ENCODE assay signal across 13 cellular contexts in genomic region chr14:28763914-28764848, GRCh38. TPM values are rescaled to one million over a fixed set of nuclear protein-coding genes. Genes with fewer than 3 reads are reported as not detected.
A peak's percentile ranks its signal among the peaks of the same experiment; 100 is the strongest.
DNase-seq lines count a peak whose midpoint lies in the region; ATAC-seq and TF ChIP-seq lines count a peak whose summit lies in the region.
"Had no signal": no experiment of that assay in that cellular context is flagged by ENCODE, and none has a peak within 500 bp of the region (broad histone marks: within the 10 kb centered on the region; RNA-seq: fewer than 3 reads in every experiment).

No MANE protein-coding gene starts in this region.

- H3K27me3 Mint-ChIP-seq in endodermal cell (ENCODE audit: insufficient read depth) = peaks cover 94% of the 10 kb centered on the region
- H3K27me3 Mint-ChIP-seq in activated T-cell treated with anti-CD3 and anti-CD28 coated beads, Interleukin-2, amount 50 U/mL, for 4 hours (ENCODE audit: low read depth) = peaks cover 77% of the 10 kb centered on the region
- H3K27me3 Mint-ChIP-seq in immature natural killer cell (ENCODE audit: low read depth in 3 of 3) = peaks cover 19 to 34% (median 24%) of the 10 kb centered on the region in 3 donors

- WGBS in HUES64 = 3% methylated on average over 15 of the region's 16 CpGs
- 0 to 5% methylated on average over 5 to 15 of the region's 16 CpGs for WGBS in endodermal cell (ENCODE audit: insufficient coverage in 1 of 2, insufficient read length in 1 of 2), 2 experiments

- ATAC-seq in activated T-cell treated with anti-CD3 and anti-CD28 coated beads, Interleukin-2, amount 50 U/mL, for 4 hours = no peak
- ATAC-seq: left lung had no signal

- H3K27ac Mint-ChIP-seq in endodermal cell (no peak overlapping the region), immature natural killer cell (no peak overlapping the region)

- H3K4me1 Mint-ChIP-seq in endodermal cell = peaks cover 39% of the 10 kb centered on the region
- H3K4me1 Mint-ChIP-seq in activated T-cell treated with anti-CD3 and anti-CD28 coated beads, Interleukin-2, amount 50 U/mL, for 4 hours (ENCODE audit: low read depth) = peaks cover 7% of the 10 kb centered on the region
- H3K4me1 Mint-ChIP-seq in immature natural killer cell = peaks cover 4 to 11% of the 10 kb centered on the region in 2 donors

- H3K4me3 ChIP-seq in HUES64 (ENCODE audit: low read length) (peak overlapping the region; percentile 53; the same call in 1 of the 2 replicates), endodermal cell (ENCODE audit: low read length) (peak overlapping the region; percentile 21)
- H3K4me3 ChIP-seq: left lung, vagina had no signal

- H3K4me1 ChIP-seq in HUES64 (ENCODE audit: insufficient read depth, low read length) (peaks cover 20% of the 10 kb centered on the region), endodermal cell (ENCODE audit: control insufficient read depth, insufficient read depth, low read length) (peaks cover 3% of the 10 kb centered on the region)

- TF ChIP-seq CTCF in endodermal cell (conservative IDR thresholded peaks at IDR 0.05) = no peak

- no peaks in the 10 kb centered on the region for H3K36me3 Mint-ChIP-seq in endodermal cell (ENCODE audit: low read depth)
- peaks cover 2% of the 10 kb centered on the region for H3K36me3 Mint-ChIP-seq in activated T-cell treated with anti-CD3 and anti-CD28 coated beads, Interleukin-2, amount 50 U/mL, for 4 hours (ENCODE audit: insufficient read depth)
- peaks cover 4 to 7% (median 7%) of the 10 kb centered on the region in 3 donors for H3K36me3 Mint-ChIP-seq in immature natural killer cell

- H3K9ac ChIP-seq in HUES64 (ENCODE audit: low read depth, low read length) (no peak overlapping the region), endodermal cell (ENCODE audit: extremely low read depth, low read length, poor library complexity, severe bottlenecking) (no peak overlapping the region)

- H3K9me3 ChIP-seq in HUES64 (ENCODE audit: insufficient read depth, low read depth, low read length) (no peaks in the 10 kb centered on the region), endodermal cell (ENCODE audit: control insufficient read depth, low read length) (no peaks in the 10 kb centered on the region)
- H3K9me3 ChIP-seq: left lung, vagina had no signal

- no peaks in the 10 kb centered on the region for H3K36me3 ChIP-seq in HUES64 (ENCODE audit: insufficient read depth, low read length)
- H3K36me3 ChIP-seq in endodermal cell (ENCODE audit: control insufficient read depth, insufficient read depth, low read length) = no peaks in the 10 kb centered on the region
- H3K36me3 ChIP-seq: left lung, vagina had no signal

- no peak overlapping the region for H3K27ac ChIP-seq in HUES64 (ENCODE audit: low read depth, low read length)
- H3K27ac ChIP-seq in endodermal cell (ENCODE audit: low read depth, low read length) = no peak overlapping the region
- H3K27ac ChIP-seq: left lung, vagina had no signal

- H3K4me3 Mint-ChIP-seq in endodermal cell (no peak overlapping the region), immature natural killer cell (peak overlapping the region in 1 of 5 donors; percentile 21)
- H3K4me3 Mint-ChIP-seq in activated T-cell treated with anti-CD3 and anti-CD28 coated beads, Interleukin-2, amount 50 U/mL, for 4 hours = no peak overlapping the region

- peaks cover 92% of the 10 kb centered on the region for H3K27me3 ChIP-seq in HUES64 (ENCODE audit: insufficient read depth, low read length)
- H3K27me3 ChIP-seq in endodermal cell (ENCODE audit: control insufficient read depth, insufficient read depth, low read length, poor library complexity, severe bottlenecking) = peaks cover 88% of the 10 kb centered on the region

- no peaks in the 10 kb centered on the region for H3K9me3 Mint-ChIP-seq in endodermal cell
- peaks cover 4% of the 10 kb centered on the region for H3K9me3 Mint-ChIP-seq in activated T-cell treated with anti-CD3 and anti-CD28 coated beads, Interleukin-2, amount 50 U/mL, for 4 hours
- peaks cover 24 to 60% (median 39%) of the 10 kb centered on the region in 6 donors for H3K9me3 Mint-ChIP-seq in immature natural killer cell

- DNase-seq in DMS153 treated with DMSO at 0.1 percent for 48 hours (lab: John Stamatoyannopoulos, UW; ENCODE audit: unreplicated experiment) (peak; percentile 73), NCI-H524 (lab: John Stamatoyannopoulos, UW) (peak; percentile 82 to 85), endodermal cell (peak; percentile 69), immature natural killer cell (no peak), iPS-NIHi7 (ENCODE audit: extremely low spot score) (no peak), DMS114 treated with DMSO at 0.1 percent for 48 hours (lab: John Stamatoyannopoulos, UW; ENCODE audit: unreplicated experiment) (no peak)
- no peak for DNase-seq in activated T-cell treated with anti-CD3 and anti-CD28 coated beads, Interleukin-2, amount 50 U/mL, for 4 hours
- DNase-seq: amniotic stem cell, glutamatergic neuron, left lung had no signal

RNA-seq across cellular contexts. Expression of gene FOXG1, which starts 2.4 kb away (rescaled TPM):
- 0.10 TPM for polyA plus RNA-seq in HUES64 (2013, experiment 1 of 2)
- polyA plus RNA-seq in HUES64 (2013, experiment 2 of 2) = not detected
- under 1 TPM; 0.04 to 0.07 TPM for total RNA-seq in endodermal cell
- polyA plus RNA-seq in endodermal cell (2013, experiment 1 of 2) = 0.82 TPM
- 0.79 TPM for polyA plus RNA-seq in endodermal cell (2013, experiment 2 of 2)
- total RNA-seq in activated T-cell treated with anti-CD3 and anti-CD28 coated beads, Interleukin-2, amount 50 U/mL, for 4 hours = not detected
- polyA plus RNA-seq in immature natural killer cell = not detected
- total RNA-seq: G401, left lung, vagina had no signal

Comparison
In these comparisons a context has a peak if more than half of its experiments do, and no peak if none do; other contexts are left out.
1. DNase-seq: peak in DMS153 treated with DMSO at 0.1 percent for 48 hours (single experiment), NCI-H524 (2 of 2) and endodermal cell (single experiment); none in activated T-cell treated with anti-CD3 and anti-CD28 coated beads, Interleukin-2, amount 50 U/mL, for 4 hours (single experiment), immature natural killer cell (0 of 3), iPS-NIHi7 (single experiment) and DMS114 treated with DMSO at 0.1 percent for 48 hours (single experiment).